8 cellular contexts compared by ENCODE assay signal in genomic region chr18:80147037-80147417, GRCh38. TPM values are rescaled to one million over a fixed set of nuclear protein-coding genes. Genes with fewer than 3 reads are reported as not detected.
DNase-seq lines count a peak whose midpoint lies in the region; ATAC-seq and TF ChIP-seq lines count a peak whose summit lies in the region.

No MANE protein-coding gene starts in this region.

- no peak overlapping the region for H3K14ac ChIP-seq in trophoblast cell (ENCODE audit: low read length)
- H3K14ac ChIP-seq in H9 (ENCODE audit: insufficient read depth, low read length) = no peak overlapping the region

- H3K9me3 ChIP-seq in trophoblast cell (ENCODE audit: insufficient read depth, low read depth, low read length) (no peaks in the 10 kb centered on the region), H9 (ENCODE audit: control insufficient read depth, low read depth, low read length) (no peaks in the 10 kb centered on the region)

- TF ChIP-seq CTCF in GM12875 (IDR thresholded peaks at IDR 0.05; ENCODE audit: borderline replicate concordance, insufficient read depth, low read depth, low read length) (no peak), epithelial cell of proximal tubule (conservative IDR thresholded peaks at IDR 0.05; ENCODE audit: low read depth, low read length) (no peak), H9 (conservative IDR thresholded peaks at IDR 0.05) (no peak)

- H3K23ac ChIP-seq in trophoblast cell (ENCODE audit: low read length) (no peak overlapping the region), H9 (ENCODE audit: insufficient read length, low read depth, low read length) (no peak overlapping the region)

- H3K79me1 ChIP-seq in trophoblast cell (ENCODE audit: low read length) (no peaks in the 10 kb centered on the region), H9 (ENCODE audit: insufficient read depth, low read depth, low read length, poor library complexity, severe bottlenecking) (no peaks in the 10 kb centered on the region)

- H3K9ac ChIP-seq in trophoblast cell (ENCODE audit: low read length) (no peak overlapping the region), H9 (ENCODE audit: extremely low read depth, insufficient read length, low read length) (no peak overlapping the region)

- H3K27me3 ChIP-seq in trophoblast cell (ENCODE audit: insufficient read depth, low read length) (no peaks in the 10 kb centered on the region), H9 (ENCODE audit: insufficient read depth, low read length) (no peaks in the 10 kb centered on the region)

- H3K4me3 Mint-ChIP-seq in H9 = peak overlapping the region in 1 of 2 experiments; percentile 81; a peak in 2 of 5 replicates

- H3K4me2 ChIP-seq in trophoblast cell (ENCODE audit: low read length) = peak overlapping the region; percentile 65
- no peak overlapping the region for H3K4me2 ChIP-seq in H9 (ENCODE audit: insufficient read depth, insufficient read length, low read length)

- ATAC-seq in GM21717 (IDR thresholded peaks at IDR 0.05; ENCODE audit: unreplicated experiment) = peak; percentile 13

- H3K4me1 Mint-ChIP-seq in H9 = 0 out of 4 replicates have a peak, but pooled peaks cover 0 to 2% of the 10 kb centered on the region in 2 experiments

- H3K36me3 Mint-ChIP-seq in H9 (ENCODE audit: insufficient read depth in 1 of 3, low read depth in 3 of 3) = peaks cover 10 to 36% (median 29%) of the 10 kb centered on the region in 3 experiments

- H3K4me3 ChIP-seq in GM12875 (ENCODE audit: low read depth, low read length) (peak overlapping the region; percentile 50), epithelial cell of proximal tubule (ENCODE audit: low read depth, low read length) (peak overlapping the region; percentile 68), trophoblast cell (ENCODE audit: low read depth, low read length) (no peak overlapping the region)

- H3K4me1 ChIP-seq in trophoblast cell (ENCODE audit: control insufficient read depth in 1 of 2, insufficient read depth in 2 of 2, low read length in 2 of 2) (no peaks in the 10 kb centered on the region), H9 (ENCODE audit: insufficient read depth, low read length) (no peaks in the 10 kb centered on the region)

- H3K23me2 ChIP-seq in H9 (ENCODE audit: insufficient read length, low read depth, low read length, poor library complexity, severe bottlenecking) = no peaks in the 10 kb centered on the region

- peaks cover 13 to 15% of the 10 kb centered on the region in 2 experiments for H3K36me3 ChIP-seq in trophoblast cell (ENCODE audit: control insufficient read depth in 1 of 2, insufficient read depth in 2 of 2, low read length in 2 of 2)

- H4K91ac ChIP-seq in trophoblast cell (ENCODE audit: low read depth, low read length) (no peak overlapping the region), H9 (ENCODE audit: insufficient read length, low read depth, low read length) (no peak overlapping the region)

- H3K18ac ChIP-seq in trophoblast cell (ENCODE audit: low read length) (no peak overlapping the region), H9 (ENCODE audit: insufficient read length, low read depth, low read length) (no peak overlapping the region)

- H3K56ac ChIP-seq in H9 (ENCODE audit: insufficient read length, low read depth, low read length) = no peak overlapping the region

- no peaks in the 10 kb centered on the region for H3K27me3 Mint-ChIP-seq in H9 (ENCODE audit: low read depth)

- H2BK120ac ChIP-seq in trophoblast cell (ENCODE audit: insufficient read depth, low read length, poor library complexity) = no peak overlapping the region
- no peak overlapping the region for H2BK120ac ChIP-seq in H9 (ENCODE audit: low read depth, low read length, poor library complexity, severe bottlenecking)

- H3T11ph ChIP-seq in H9 (ENCODE audit: low read length) = no peak overlapping the region

- H2BK15ac ChIP-seq in H9 (ENCODE audit: low read depth, low read length) = no peak overlapping the region

- no peak overlapping the region for H3K27ac Mint-ChIP-seq in H9

- H2BK5ac ChIP-seq in trophoblast cell (ENCODE audit: low read depth, low read length, poor library complexity) = no peak overlapping the region
- H2BK5ac ChIP-seq in H9 (ENCODE audit: insufficient read length, low read length) = no peak overlapping the region

- H2AK5ac ChIP-seq in trophoblast cell (ENCODE audit: low read length) (no peak overlapping the region), H9 (ENCODE audit: insufficient read length, low read length) (no peak overlapping the region)

- no peak overlapping the region for H3K4ac ChIP-seq in trophoblast cell (ENCODE audit: low read depth, low read length)
- no peak overlapping the region for H3K4ac ChIP-seq in H9 (ENCODE audit: low read depth, low read length)

- no peak overlapping the region for H4K8ac ChIP-seq in trophoblast cell (ENCODE audit: low read depth, low read length)
- H4K8ac ChIP-seq in H9 (replicated peaks; ENCODE audit: insufficient read length, low read depth, low read length) = no peak overlapping the region

- no peaks in the 10 kb centered on the region for H4K20me1 ChIP-seq in H9 (ENCODE audit: control insufficient read depth, insufficient read depth, insufficient read length)

- no peaks in the 10 kb centered on the region for H3K9me3 Mint-ChIP-seq in H9

- no CpG with 5 or more reads among the region's 12 CpGs for WGBS in trophoblast cell (ENCODE audit: extremely low coverage, insufficient coverage, insufficient read length)
- WGBS in H9 (ENCODE audit: extremely low coverage, insufficient read length, low lambda C conversion rate) = no CpG with 5 or more reads among the region's 12 CpGs

- H3K79me2 ChIP-seq in trophoblast cell (ENCODE audit: control insufficient read depth, insufficient read depth, low read length, poor library complexity) (no peaks in the 10 kb centered on the region), H9 (ENCODE audit: insufficient read depth, low read length) (no peaks in the 10 kb centered on the region)

- H3K27ac ChIP-seq in trophoblast cell (ENCODE audit: low read depth, low read length) (no peak overlapping the region), H9 (ENCODE audit: insufficient read length, low read depth, low read length) (no peak overlapping the region)

- H2BK20ac ChIP-seq in H9 (ENCODE audit: low read depth, low read length, poor library complexity, severe bottlenecking) = no peak overlapping the region

- H2AFZ ChIP-seq in trophoblast cell (ENCODE audit: insufficient read depth, low read length, poor library complexity) (no peak overlapping the region), H9 (ENCODE audit: low read length) (no peak overlapping the region)

- H2BK12ac ChIP-seq in trophoblast cell (ENCODE audit: low read length) (no peak overlapping the region), H9 (ENCODE audit: insufficient read length, low read depth, low read length) (no peak overlapping the region)

- no peak overlapping the region for H4K12ac ChIP-seq in trophoblast cell (ENCODE audit: low read depth, low read length)

- H4K5ac ChIP-seq in H9 (ENCODE audit: insufficient read length, low read depth, low read length) = no peak overlapping the region

- DNase-seq in NCI-H345 (lab: John Stamatoyannopoulos, UW) = peak; percentile 52
- DNase-seq in epithelial cell of proximal tubule (ENCODE audit: low read depth) = no peak
- no peak for DNase-seq in trophoblast cell
- no peak for DNase-seq in EL
- no peak for DNase-seq in H9
- no peak for DNase-seq in Ammon's horn (ENCODE audit: low spot score)

RNA-seq across cellular contexts. Expression of gene ADNP2, which starts 38.0 kb away (rescaled TPM):
- 19.4 and 22.7 TPM in 2 replicates for total RNA-seq in epithelial cell of proximal tubule
- 13.6 and 13.8 TPM in 2 replicates for polyA plus RNA-seq in trophoblast cell (2013)
- 53.5 and 56.5 TPM in 2 replicates for total RNA-seq in H9 (2021)
